2 cellular contexts compared by ENCODE assay signal in genomic region chr3:109939817-109940216, GRCh38.
TF ChIP-seq lines count a peak whose summit lies in the region.

No MANE protein-coding gene starts in this region.

TF ChIP-seq in HepG2, 621 proteins besides CTCF, POLR2A, EP300 and RAD21:
- no peak for TF ChIP-seq MBNL3 (CRISPR knock-in tag; conservative IDR thresholded peaks at IDR 0.05)
- peak; percentile 57 to 80; a peak in 3 of 4 replicates for TF ChIP-seq MAFK (conservative IDR thresholded peaks at IDR 0.05 in 1 of 2, IDR thresholded peaks at IDR 0.05 in 1 of 2; ENCODE audit: low read length in 2 of 2)
- peak; percentile 68; the same call in 1 of the 2 replicates for TF ChIP-seq MAFF (IDR thresholded peaks at IDR 0.05; ENCODE audit: low read depth, low read length)

TF ChIP-seq in IMR-90, 13 proteins besides CTCF, POLR2A, EP300 and RAD21:
- no peak for TF ChIP-seq RCOR1 (IDR thresholded peaks at IDR 0.05; ENCODE audit: insufficient replicate concordance, low read length)
- TF ChIP-seq FOS (IDR thresholded peaks at IDR 0.05; ENCODE audit: low read depth, low read length): no peak
- no peak for TF ChIP-seq CHD1 (IDR thresholded peaks at IDR 0.05; ENCODE audit: low read depth, low read length)
- TF ChIP-seq MAFK (IDR thresholded peaks at IDR 0.05; ENCODE audit: low read depth, low read length): peak; percentile 86
- TF ChIP-seq ELK1 (IDR thresholded peaks at IDR 0.05; ENCODE audit: borderline replicate concordance, low read depth, low read length): no peak
- 0 out of 2 replicates have a peak, but pooled peaks have one; percentile 62 for TF ChIP-seq CEBPB (IDR thresholded peaks at IDR 0.05; ENCODE audit: low read depth, low read length)
- no peak for TF ChIP-seq RFX5 (IDR thresholded peaks at IDR 0.05; ENCODE audit: low read depth, low read length)
- no peak for TF ChIP-seq MXI1 (IDR thresholded peaks at IDR 0.05; ENCODE audit: borderline replicate concordance, low read depth, low read length)
- no peak for TF ChIP-seq USF2 (IDR thresholded peaks at IDR 0.05; ENCODE audit: low read depth, low read length)
TF ChIP-seq in IMR-90: peak in this region for 2.
